In the genomic region with DNA sequence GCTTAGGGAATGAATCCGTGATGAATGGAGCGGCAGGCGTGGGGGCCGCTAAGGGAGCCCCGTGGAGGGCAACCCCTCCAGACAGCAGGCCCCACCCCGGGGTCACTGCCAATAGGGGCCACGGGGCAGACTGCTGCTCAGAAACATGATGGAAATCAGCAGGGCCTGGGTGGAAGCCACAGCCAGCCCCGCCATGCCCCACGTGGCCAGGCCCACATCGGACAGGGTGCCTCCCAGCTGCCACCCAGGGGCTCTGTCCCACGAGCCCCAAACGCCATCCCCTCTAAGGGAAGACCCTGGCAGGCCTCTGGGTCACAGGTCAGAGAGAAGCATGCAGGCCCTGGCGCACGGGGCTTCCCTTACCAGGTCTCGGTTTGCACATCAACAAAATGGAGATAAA, we compare ENCODE assay signal across 1 cellular context.
TF ChIP-seq lines count a peak whose summit lies in the region.

No MANE protein-coding gene starts in this region.

TF ChIP-seq in GM23338, 12 proteins besides CTCF, POLR2A, EP300 and RAD21 (continued from another document):
- TF ChIP-seq, protein P1, sequence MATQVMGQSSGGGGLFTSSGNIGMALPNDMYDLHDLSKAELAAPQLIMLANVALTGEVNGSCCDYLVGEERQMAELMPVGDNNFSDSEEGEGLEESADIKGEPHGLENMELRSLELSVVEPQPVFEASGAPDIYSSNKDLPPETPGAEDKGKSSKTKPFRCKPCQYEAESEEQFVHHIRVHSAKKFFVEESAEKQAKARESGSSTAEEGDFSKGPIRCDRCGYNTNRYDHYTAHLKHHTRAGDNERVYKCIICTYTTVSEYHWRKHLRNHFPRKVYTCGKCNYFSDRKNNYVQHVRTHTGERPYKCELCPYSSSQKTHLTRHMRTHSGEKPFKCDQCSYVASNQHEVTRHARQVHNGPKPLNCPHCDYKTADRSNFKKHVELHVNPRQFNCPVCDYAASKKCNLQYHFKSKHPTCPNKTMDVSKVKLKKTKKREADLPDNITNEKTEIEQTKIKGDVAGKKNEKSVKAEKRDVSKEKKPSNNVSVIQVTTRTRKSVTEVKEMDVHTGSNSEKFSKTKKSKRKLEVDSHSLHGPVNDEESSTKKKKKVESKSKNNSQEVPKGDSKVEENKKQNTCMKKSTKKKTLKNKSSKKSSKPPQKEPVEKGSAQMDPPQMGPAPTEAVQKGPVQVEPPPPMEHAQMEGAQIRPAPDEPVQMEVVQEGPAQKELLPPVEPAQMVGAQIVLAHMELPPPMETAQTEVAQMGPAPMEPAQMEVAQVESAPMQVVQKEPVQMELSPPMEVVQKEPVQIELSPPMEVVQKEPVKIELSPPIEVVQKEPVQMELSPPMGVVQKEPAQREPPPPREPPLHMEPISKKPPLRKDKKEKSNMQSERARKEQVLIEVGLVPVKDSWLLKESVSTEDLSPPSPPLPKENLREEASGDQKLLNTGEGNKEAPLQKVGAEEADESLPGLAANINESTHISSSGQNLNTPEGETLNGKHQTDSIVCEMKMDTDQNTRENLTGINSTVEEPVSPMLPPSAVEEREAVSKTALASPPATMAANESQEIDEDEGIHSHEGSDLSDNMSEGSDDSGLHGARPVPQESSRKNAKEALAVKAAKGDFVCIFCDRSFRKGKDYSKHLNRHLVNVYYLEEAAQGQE (IDR thresholded peaks at IDR 0.05; ENCODE audit: unreplicated experiment) = no peak
- TF ChIP-seq POLR2AphosphoS5 (IDR thresholded peaks at IDR 0.05; ENCODE audit: low read depth) = no peak
- TF ChIP-seq JUNB (IDR thresholded peaks at IDR 0.05; ENCODE audit: unreplicated experiment) = no peak
- no peak for TF ChIP-seq EZH2phosphoT487 (IDR thresholded peaks at IDR 0.05; ENCODE audit: unreplicated experiment)
- no peak for TF ChIP-seq CREB1 (CRISPR knock-in tag; IDR thresholded peaks at IDR 0.05; ENCODE audit: low read depth)
- TF ChIP-seq EZH2 (IDR thresholded peaks at IDR 0.05; ENCODE audit: low read depth, unreplicated experiment) = no peak
